In the genomic region with DNA sequence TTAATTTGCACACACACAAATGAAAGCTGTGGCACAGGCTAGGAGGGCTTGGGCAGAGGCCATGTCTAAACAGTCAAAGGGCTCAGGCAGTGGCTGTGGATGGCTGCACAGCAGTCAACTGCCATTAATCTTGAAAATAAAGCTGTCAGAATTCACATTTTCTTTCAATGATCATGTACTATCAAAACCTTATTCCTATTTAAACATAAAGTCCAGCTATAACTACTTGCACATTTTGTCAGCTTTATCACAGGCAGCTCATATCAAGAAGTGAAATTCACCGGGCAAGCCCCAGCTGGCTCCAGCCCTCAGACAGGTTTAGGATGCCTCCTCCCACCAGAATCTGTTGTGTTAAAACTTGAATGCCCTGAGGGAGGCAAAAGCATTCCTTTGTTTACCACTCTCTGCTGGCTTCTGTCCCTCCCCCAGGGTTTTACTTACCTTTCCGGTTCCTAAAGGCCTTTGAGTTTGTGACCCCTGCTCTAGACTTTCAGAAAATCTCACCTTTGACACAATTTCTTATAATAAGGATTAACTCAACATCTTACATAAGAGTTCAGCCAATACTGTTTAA, we compare ENCODE assay signal across 14 cellular contexts. TPM values are rescaled to one million over a fixed set of nuclear protein-coding genes. Genes with fewer than 3 reads are reported as not detected.
DNase-seq lines count a peak whose midpoint lies in the region; ATAC-seq and TF ChIP-seq lines count a peak whose summit lies in the region.
"Had no signal": no experiment of that assay in that cellular context is flagged by ENCODE, and none has a peak within 500 bp of the region (broad histone marks: within the 10 kb centered on the region; RNA-seq: fewer than 3 reads in every experiment).

No MANE protein-coding gene starts in this region.

- TF ChIP-seq CTCF in mammary epithelial cell (conservative IDR thresholded peaks at IDR 0.05 in 1 of 2, IDR thresholded peaks at IDR 0.05 in 1 of 2; ENCODE audit: extremely low read depth in 1 of 2, insufficient read depth in 1 of 2, low read depth in 1 of 2, low read length in 2 of 2) (no peak), neural progenitor cell (IDR thresholded peaks at IDR 0.05) (no peak)

- peak; percentile 52 for ATAC-seq in GM18867 (IDR thresholded peaks at IDR 0.05; ENCODE audit: unreplicated experiment)
- no peak for ATAC-seq in GM19452 (IDR thresholded peaks at IDR 0.05; ENCODE audit: unreplicated experiment)
- no peak for ATAC-seq in HG03135 (IDR thresholded peaks at IDR 0.05; ENCODE audit: unreplicated experiment)
- ATAC-seq: left lobe of liver, right cardiac atrium had no signal

- no peaks in the 10 kb centered on the region for H3K36me3 Mint-ChIP-seq in neural progenitor cell
- no peaks in the 10 kb centered on the region for H3K36me3 Mint-ChIP-seq in CD8-positive, alpha-beta memory T cell

- H2AFZ ChIP-seq in mammary epithelial cell (ENCODE audit: low read depth, low read length) (peak overlapping the region; percentile 65), neural progenitor cell (replicated peaks) (no peak overlapping the region)

- no peak overlapping the region for H3K9ac ChIP-seq in mammary epithelial cell (ENCODE audit: insufficient read depth, low read length)
- no peak overlapping the region for H3K9ac ChIP-seq in neural progenitor cell

- in situ Hi-C loops in mammary epithelial cell (cut with MboI; ENCODE audit: low sequenced_read_pairs in 2 of 2), result loop anchor here in 1 of 2 donors (25.0 kb wide), 1 partner anchor 94 kb away; no protein-coding TSS in a partner anchor

- H3K27me3 Mint-ChIP-seq in neural progenitor cell (ENCODE audit: insufficient read depth, low read depth), result no peaks in the 10 kb centered on the region
- no peaks in the 10 kb centered on the region for H3K27me3 Mint-ChIP-seq in CD8-positive, alpha-beta memory T cell
- H3K27me3 Mint-ChIP-seq: dendritic cell treated with granulocyte-macrophage colony-stimulating factor and Interleukin-4, amounts not matched to agents 40 ng/mL and 50 ng/mL, for 4 days had no signal

- no peaks in the 10 kb centered on the region for H3K9me3 Mint-ChIP-seq in neural progenitor cell
- H3K9me3 Mint-ChIP-seq in CD8-positive, alpha-beta memory T cell, result no peaks in the 10 kb centered on the region
- H3K9me3 Mint-ChIP-seq: activated T-helper 1 cell treated with anti-CD3 and anti-CD28 coated beads, Interleukin-12 subunit alpha, Interleukin-12 subunit beta, Interleukin-2, Interleukin-4 antibody, amounts not matched to agents 30 ng/mL and 10 ng/mL and 1 ng/mL, durations not matched to agents 14 hours and 24 hours and 36 hours; dendritic cell treated with granulocyte-macrophage colony-stimulating factor and Interleukin-4, amounts not matched to agents 40 ng/mL and 50 ng/mL, for 4 days had no signal

- H3K9me3 ChIP-seq in mammary epithelial cell (replicated peaks; ENCODE audit: insufficient read depth, low read length) (no peaks in the 10 kb centered on the region), neural progenitor cell (ENCODE audit: low read depth) (no peaks in the 10 kb centered on the region)
- H3K9me3 ChIP-seq in CD8-positive, alpha-beta memory T cell (ENCODE audit: low read length), result no peaks in the 10 kb centered on the region

- CTCF ChIA-PET in mammary epithelial cell (lab: Charles Lee; ENCODE audit: low non-redundant PET), result no interaction called here
- CTCF ChIA-PET in CD8-positive, alpha-beta memory T cell (lab: Charles Lee), result interaction anchor here (0.9 kb wide), 1 partner anchor 10 kb away, joined by 3 read pairs; no protein-coding TSS in a partner anchor

- DNase-seq in HPDE6-E6E7 (ENCODE audit: extremely low spot score), result peak; percentile 62
- peak; percentile 95 for DNase-seq in mammary epithelial cell
- peak; percentile 73 for DNase-seq in neural progenitor cell (ENCODE audit: low spot score)
- no peak for DNase-seq in CD8-positive, alpha-beta memory T cell
- no peak for DNase-seq in NCI-H2196 treated with DMSO at 0.1 percent for 48 hours (lab: John Stamatoyannopoulos, UW; ENCODE audit: unreplicated experiment)
- DNase-seq: DMS79 treated with DMSO at 0.1 percent for 48 hours, NCI-H1436 had no signal

- POLR2A ChIA-PET in CD8-positive, alpha-beta memory T cell (lab: Charles Lee), result no interaction called here

- H3K79me2 ChIP-seq in mammary epithelial cell (ENCODE audit: insufficient read depth, low read length) (no peaks in the 10 kb centered on the region), neural progenitor cell (ENCODE audit: low read depth) (no peaks in the 10 kb centered on the region)

- peaks cover 64% of the 10 kb centered on the region for H3K4me1 ChIP-seq in mammary epithelial cell (ENCODE audit: insufficient read depth, low read length)
- peaks cover 31% of the 10 kb centered on the region for H3K4me1 ChIP-seq in neural progenitor cell
- H3K4me1 ChIP-seq in CD8-positive, alpha-beta memory T cell (ENCODE audit: insufficient read depth, low read length), result peaks cover 2% of the 10 kb centered on the region

- dilution Hi-C loops in mammary epithelial cell (cut with HindIII; ENCODE audit: low sequenced_read_pairs), result no loop called here

- no peaks in the 10 kb centered on the region for H3K27me3 ChIP-seq in mammary epithelial cell (ENCODE audit: insufficient read depth, low read length)
- H3K27me3 ChIP-seq in neural progenitor cell, result no peaks in the 10 kb centered on the region
- H3K27me3 ChIP-seq in CD8-positive, alpha-beta memory T cell (ENCODE audit: insufficient read depth, low read length, poor library complexity, severe bottlenecking), result no peaks in the 10 kb centered on the region

- H4K20me1 ChIP-seq in mammary epithelial cell (ENCODE audit: insufficient read depth, low read length), result no peaks in the 10 kb centered on the region
- H4K20me1 ChIP-seq in neural progenitor cell (ENCODE audit: low read depth), result no peaks in the 10 kb centered on the region

- H3K36me3 ChIP-seq in mammary epithelial cell (ENCODE audit: insufficient read depth, low read length) (no peaks in the 10 kb centered on the region), neural progenitor cell (no peaks in the 10 kb centered on the region)
- no peaks in the 10 kb centered on the region for H3K36me3 ChIP-seq in CD8-positive, alpha-beta memory T cell (ENCODE audit: insufficient read depth, low read length)

- H3K27ac Mint-ChIP-seq in neural progenitor cell, result peak overlapping the region; percentile 17
- H3K27ac Mint-ChIP-seq in CD8-positive, alpha-beta memory T cell, result no peak overlapping the region
- H3K27ac Mint-ChIP-seq: activated T-helper 1 cell treated with anti-CD3 and anti-CD28 coated beads, Interleukin-12 subunit alpha, Interleukin-12 subunit beta, Interleukin-2, Interleukin-4 antibody, amounts not matched to agents 30 ng/mL and 10 ng/mL and 1 ng/mL, durations not matched to agents 14 hours and 24 hours and 36 hours; dendritic cell treated with granulocyte-macrophage colony-stimulating factor and Interleukin-4, amounts not matched to agents 40 ng/mL and 50 ng/mL, for 4 days had no signal

- 0% methylated on average over 2 of the region's 2 CpGs for WGBS in mammary epithelial cell (ENCODE audit: low coverage, missing lambda C conversion rate)

- H3K4me2 ChIP-seq in mammary epithelial cell (ENCODE audit: insufficient read depth, low read depth, low read length), result peak overlapping the region; percentile 86
- peak overlapping the region; percentile 64 for H3K4me2 ChIP-seq in neural progenitor cell

- peaks cover 21% of the 10 kb centered on the region for H3F3A ChIP-seq in neural progenitor cell (ENCODE audit: low read depth)

- H3K4me3 Mint-ChIP-seq in neural progenitor cell, result no peak overlapping the region
- H3K4me3 Mint-ChIP-seq in CD8-positive, alpha-beta memory T cell, result no peak overlapping the region
- H3K4me3 Mint-ChIP-seq: activated T-helper 1 cell treated with anti-CD3 and anti-CD28 coated beads, Interleukin-12 subunit alpha, Interleukin-12 subunit beta, Interleukin-2, Interleukin-4 antibody, amounts not matched to agents 30 ng/mL and 10 ng/mL and 1 ng/mL, durations not matched to agents 14 hours and 24 hours and 36 hours; dendritic cell treated with granulocyte-macrophage colony-stimulating factor and Interleukin-4, amounts not matched to agents 40 ng/mL and 50 ng/mL, for 4 days had no signal

- H3K4me1 Mint-ChIP-seq in neural progenitor cell, result peaks cover 30% of the 10 kb centered on the region
- peaks cover 1 to 5% (median 3%) of the 10 kb centered on the region in 3 donors for H3K4me1 Mint-ChIP-seq in CD8-positive, alpha-beta memory T cell

- intact Hi-C loops in mammary epithelial cell (cut with micrococcal nuclease), result loop anchor here (1.0 to 2.0 kb wide), 2 partner anchors 26 to 77 kb away; no protein-coding TSS in a partner anchor

- peak overlapping the region; percentile 70 for H3K27ac ChIP-seq in mammary epithelial cell (ENCODE audit: insufficient read depth, low read depth, low read length)
- no peak overlapping the region for H3K27ac ChIP-seq in neural progenitor cell
- no peak overlapping the region for H3K27ac ChIP-seq in CD8-positive, alpha-beta memory T cell (ENCODE audit: low read depth, low read length)

- H3K4me3 ChIP-seq in mammary epithelial cell (replicated peaks in 1 of 3; ENCODE audit: insufficient read depth in 1 of 3, low read depth in 2 of 3, low read length in 3 of 3), result peak overlapping the region in 2 of 3 experiments; percentile 13 to 19
- H3K4me3 ChIP-seq in neural progenitor cell, result no peak overlapping the region
- no peak overlapping the region for H3K4me3 ChIP-seq in CD8-positive, alpha-beta memory T cell (ENCODE audit: low read length)

- BruUV-seq in mammary epithelial cell (replicated peaks; lab: Mats Ljungman, UMichigan), result TSS peak; percentile 43

RNA-seq across cellular contexts. Expression of a gene that starts 54.9 kb away (rescaled TPM):
- total RNA-seq in mammary epithelial cell, result 100 to 1,000 TPM in 1 of 2 donors, 10 to 100 TPM in 1; 56.2 to 113 TPM
- 36.9 TPM for polyA plus RNA-seq in mammary epithelial cell
- 14.3 TPM for polyA minus RNA-seq in mammary epithelial cell
- 8.6 and 11.0 TPM in 2 replicates for total RNA-seq in neural progenitor cell (ENCODE audit: low replicate concordance)
- total RNA-seq in CD8-positive, alpha-beta memory T cell, result 10 to 100 TPM in 1 of 2 experiments, 1 to 10 TPM in 1; 8.4 to 10.4 TPM
- polyA plus RNA-seq in CD8-positive, alpha-beta memory T cell, result 7.0 TPM

Comparison
In these comparisons a context has a peak if more than half of its experiments do, and no peak if none do; other contexts are left out.
1. DNase-seq: peak in HPDE6-E6E7 (single experiment), mammary epithelial cell (single experiment) and neural progenitor cell (single experiment); none in CD8-positive, alpha-beta memory T cell (0 of 5) and NCI-H2196 treated with DMSO at 0.1 percent for 48 hours (single experiment).
2. H3K4me3 ChIP-seq: peak in mammary epithelial cell (2 of 3); none in neural progenitor cell (single experiment) and CD8-positive, alpha-beta memory T cell (single experiment).